In genomic region chr7:100867040-100867795, GRCh38 we compare ENCODE assay signal across 8 cellular contexts. TPM values are rescaled to one million over a fixed set of nuclear protein-coding genes. Genes with fewer than 3 reads are reported as not detected.
DNase-seq lines count a peak whose midpoint lies in the region; ATAC-seq and TF ChIP-seq lines count a peak whose summit lies in the region.

TSS of gene TRIP6 (plus strand) at chr7:100867387. CDS start at chr7:100867498, 111 bp downstream.

- no peak for ATAC-seq in HG03342 (IDR thresholded peaks at IDR 0.05; ENCODE audit: unreplicated experiment)

- in situ Hi-C loops in GM13977 (cut with MboI; ENCODE audit: low pct_unique_long_range_greater_than_20kb, low sequenced_read_pairs, unreplicated experiment): no loop called here

- peak within 1 kb of the TSS; percentile 99 for H3K4me3 Mint-ChIP-seq in activated CD4-positive, alpha-beta T cell treated with anti-CD3 and anti-CD28 coated beads, Interleukin-2, amount 10 ng/mL, durations not matched to agents 24 days and 14 days

- DNase-seq in GM13977 (ENCODE audit: low spot score) (peak; percentile 86), HuH-7.5 (ENCODE audit: low spot score) (peak; percentile 98), ecto neural progenitor cell (ENCODE audit: low spot score) (peak; percentile 83), lower leg skin (ENCODE audit: low spot score in 2 of 2) (peak; percentile 91 to 98), SHP77 treated with DMSO at 0.1 percent for 48 hours (lab: John Stamatoyannopoulos, UW) (no peak)
- peak; percentile 89 for DNase-seq in activated CD4-positive, alpha-beta T cell treated with anti-CD3 and anti-CD28 coated beads, Interleukin-2, amount 10 ng/mL, durations not matched to agents 24 days and 14 days
- peak; percentile 77 for DNase-seq in stimulated activated CD4-positive, alpha-beta T cell treated with anti-CD3 and anti-CD28 coated beads, Interleukin-4, amount 100 ng/mL, for 24 hours

- no peaks in the 10 kb centered on the region for H3K9me3 Mint-ChIP-seq in activated CD4-positive, alpha-beta T cell treated with anti-CD3 and anti-CD28 coated beads, Interleukin-2, amount 10 ng/mL, durations not matched to agents 24 days and 14 days

- H3K36me3 Mint-ChIP-seq in activated CD4-positive, alpha-beta T cell treated with anti-CD3 and anti-CD28 coated beads, Interleukin-2, amount 10 ng/mL, durations not matched to agents 24 days and 14 days (ENCODE audit: low read depth): peaks cover 36% of the 10 kb centered on the region

- H3K4me3 ChIP-seq in lower leg skin (ENCODE audit: low read depth, poor library complexity, severe bottlenecking): peak within 1 kb of the TSS; percentile 63

- WGBS in lower leg skin, 2 donors: 3% methylated on average over 34 to 35 of the region's 44 CpGs

- no peak for TF ChIP-seq POLR2A in lower leg skin (IDR thresholded peaks at IDR 0.05)

- TF ChIP-seq CTCF in GM13977 (IDR thresholded peaks at IDR 0.05; ENCODE audit: extremely low read depth, insufficient read depth, missing control alignments) (no peak), lower leg skin (IDR thresholded peaks at IDR 0.05) (no peak)

- no peaks in the 10 kb centered on the region for H3K27me3 Mint-ChIP-seq in activated CD4-positive, alpha-beta T cell treated with anti-CD3 and anti-CD28 coated beads, Interleukin-2, amount 10 ng/mL, durations not matched to agents 24 days and 14 days

- peak within 1 kb of the TSS; percentile 98 for H3K27ac Mint-ChIP-seq in activated CD4-positive, alpha-beta T cell treated with anti-CD3 and anti-CD28 coated beads, Interleukin-2, amount 10 ng/mL, durations not matched to agents 24 days and 14 days

- H3K4me1 Mint-ChIP-seq in activated CD4-positive, alpha-beta T cell treated with anti-CD3 and anti-CD28 coated beads, Interleukin-2, amount 10 ng/mL, durations not matched to agents 24 days and 14 days: peaks cover 12% of the 10 kb centered on the region

- intact Hi-C loops in activated CD4-positive, alpha-beta T cell treated with anti-CD3 and anti-CD28 coated beads, Interleukin-2, amount 10 ng/mL, durations not matched to agents 24 days and 14 days (cut with micrococcal nuclease): loop anchor here (1.0 to 2.0 kb wide), 2 partner anchors 15 to 30 kb away; partner anchors contain the start of gene SLC12A9
- intact Hi-C loops in lower leg skin (cut with DNase I; ENCODE audit: low total_unique reads): no loop called here

RNA-seq across cellular contexts. Expression of gene TRIP6, which starts in this region (rescaled TPM):
- 42.7 and 47.6 TPM in 2 replicates for total RNA-seq in activated CD4-positive, alpha-beta T cell treated with anti-CD3 and anti-CD28 coated beads, Interleukin-2, amount 10 ng/mL, durations not matched to agents 24 days and 14 days
- 10 to 100 TPM; 71.8 to 88.7 (median 81.0) TPM for total RNA-seq in lower leg skin
